In genomic region chr6:25542984-25543383, GRCh38 we compare ENCODE assay signal across 31 cellular contexts.
"Had no signal": no experiment of that assay in that cellular context is flagged by ENCODE, and none has a peak within 500 bp of the region (broad histone marks: within the 10 kb centered on the region; RNA-seq: fewer than 3 reads in every experiment).

No MANE protein-coding gene starts in this region.

- H3K4me3 ChIP-seq: body of pancreas, colonic mucosa, dorsolateral prefrontal cortex, gastroesophageal sphincter, lower lobe of right lung, sigmoid colon, suprapubic skin, tibial artery, upper lobe of right lung had no signal

- H3K9me3 ChIP-seq: body of pancreas, colonic mucosa, gastroesophageal sphincter, lower lobe of right lung, neutrophil, sigmoid colon, suprapubic skin, tibial artery, upper lobe of right lung had no signal

- H3K9me3 Mint-ChIP-seq: activated naive CD4-positive, alpha-beta T cell treated with anti-CD3 and anti-CD28 coated beads, Interleukin-2, amount 50 U/mL, for 72 hours; activated T-helper 2 cell treated with anti-CD3 and anti-CD28 coated beads, Interferon-gamma antibody, Interleukin-2, Interleukin-4, amounts not matched to agents 10 μg/mL and 5 μg/mL and 100 μg/mL, durations not matched to agents 14 hours and 24 hours and 36 hours; T-helper 1 cell treated with Interleukin-12 subunit alpha and Interleukin-12 subunit beta and Interleukin-4 antibody, amounts not matched to agents 30 μg/mL and 1 μg/mL, for 36 hours had no signal

- H3K4me1 Mint-ChIP-seq: activated CD4-positive, alpha-beta T cell treated with anti-CD3 and anti-CD28 coated beads for 36 hours; activated CD8-positive, alpha-beta memory T cell treated with anti-CD3 and anti-CD28 coated beads, Interleukin-2, amount 10 ng/mL, durations not matched to agents 7 days and 5 days had no signal

- H3K36me3 Mint-ChIP-seq: activated CD8-positive, alpha-beta memory T cell treated with anti-CD3 and anti-CD28 coated beads, Interleukin-2, amount 10 ng/mL, durations not matched to agents 7 days and 5 days had no signal

- H3K27ac Mint-ChIP-seq: activated CD4-positive, alpha-beta T cell treated with anti-CD3 and anti-CD28 coated beads for 36 hours; activated CD8-positive, alpha-beta memory T cell treated with anti-CD3 and anti-CD28 coated beads, Interleukin-2, amount 10 ng/mL, durations not matched to agents 7 days and 5 days; activated CD8-positive, alpha-beta T cell treated with anti-CD3 and anti-CD28 coated beads, Interleukin-2, amount 10 ng/mL, durations not matched to agents 7 days and 5 days; activated naive CD4-positive, alpha-beta T cell treated with anti-CD3 and anti-CD28 coated beads, Interleukin-2, amount 50 U/mL, for 72 hours; activated T-helper 2 cell treated with anti-CD3 and anti-CD28 coated beads, Interferon-gamma antibody, Interleukin-2, Interleukin-4, amounts not matched to agents 10 μg/mL and 5 μg/mL and 100 μg/mL, durations not matched to agents 14 hours and 24 hours and 36 hours; nephron progenitor cell; T-helper 1 cell treated with Interleukin-12 subunit alpha and Interleukin-12 subunit beta and Interleukin-4 antibody, amounts not matched to agents 30 μg/mL and 1 μg/mL, for 36 hours had no signal

- H3K4me1 ChIP-seq: colonic mucosa, gastroesophageal sphincter, lower lobe of right lung, sigmoid colon, suprapubic skin, tibial artery, upper lobe of right lung had no signal

- FAIRE-seq: endothelial cell of umbilical vein, keratinocyte had no signal

- H3K27me3 Mint-ChIP-seq: activated CD4-positive, alpha-beta T cell treated with anti-CD3 and anti-CD28 coated beads for 36 hours; activated CD8-positive, alpha-beta memory T cell treated with anti-CD3 and anti-CD28 coated beads, Interleukin-2, amount 10 ng/mL, durations not matched to agents 7 days and 5 days had no signal

- H3K27ac ChIP-seq: body of pancreas, colonic mucosa, dorsolateral prefrontal cortex, gastroesophageal sphincter, lower lobe of right lung, neutrophil, sigmoid colon, suprapubic skin, tibial artery, upper lobe of right lung had no signal

- DNase-seq: activated CD4-positive, alpha-beta T cell treated with anti-CD3 and anti-CD28 coated beads for 36 hours; activated CD4-positive, CD25-positive, alpha-beta regulatory T cell; activated CD8-positive, alpha-beta memory T cell treated with anti-CD3 and anti-CD28 coated beads, Interleukin-2, amount 10 ng/mL, durations not matched to agents 7 days and 5 days; activated CD8-positive, alpha-beta T cell treated with anti-CD3 and anti-CD28 coated beads, Interleukin-2, amount 10 ng/mL, durations not matched to agents 7 days and 5 days; activated naive CD4-positive, alpha-beta T cell; activated T-cell treated with anti-CD3 and anti-CD28 coated beads, Interleukin-2, amount 50 U/mL, for 48 hours; body of pancreas; cerebellar nuclear complex; colonic mucosa; dorsolateral prefrontal cortex; effector memory CD4-positive, alpha-beta T cell; hippocampal formation; lower lobe of right lung; mesendoderm; nephron progenitor cell; sigmoid colon; stimulated activated CD4-positive, alpha-beta T cell treated with anti-CD3 and anti-CD28 coated beads, Interleukin-15, amount 100 ng/mL, for 24 hours; stimulated activated CD4-positive, alpha-beta T cell treated with anti-CD3 and anti-CD28 coated beads, Interleukin-2, amount 100 ng/mL, for 24 hours; stimulated activated naive CD4-positive, alpha-beta T cell; SW 1271; T-helper 9 cell; tibial artery; upper lobe of right lung had no signal

- ATAC-seq: activated CD4-positive, alpha-beta T cell treated with anti-CD3 and anti-CD28 coated beads for 36 hours; activated CD8-positive, alpha-beta memory T cell treated with anti-CD3 and anti-CD28 coated beads, Interleukin-2, amount 10 ng/mL, durations not matched to agents 7 days and 5 days; activated CD8-positive, alpha-beta T cell treated with anti-CD3 and anti-CD28 coated beads, Interleukin-2, amount 10 ng/mL, durations not matched to agents 7 days and 5 days; activated naive CD4-positive, alpha-beta T cell treated with anti-CD3 and anti-CD28 coated beads, Interleukin-2, amount 50 U/mL, for 72 hours; body of pancreas; gastroesophageal sphincter; lower lobe of right lung; upper lobe of right lung had no signal

- H3K4me3 Mint-ChIP-seq: activated CD4-positive, alpha-beta T cell treated with anti-CD3 and anti-CD28 coated beads for 36 hours; activated CD8-positive, alpha-beta memory T cell treated with anti-CD3 and anti-CD28 coated beads, Interleukin-2, amount 10 ng/mL, durations not matched to agents 7 days and 5 days; activated CD8-positive, alpha-beta T cell treated with anti-CD3 and anti-CD28 coated beads, Interleukin-2, amount 10 ng/mL, durations not matched to agents 7 days and 5 days; nephron progenitor cell; T-helper 1 cell treated with Interleukin-12 subunit alpha and Interleukin-12 subunit beta and Interleukin-4 antibody, amounts not matched to agents 30 μg/mL and 1 μg/mL, for 36 hours had no signal

- H3K27me3 ChIP-seq: body of pancreas, colonic mucosa, dorsolateral prefrontal cortex, gastroesophageal sphincter, sigmoid colon, suprapubic skin, tibial artery, upper lobe of right lung had no signal

- H3K36me3 ChIP-seq: colonic mucosa, neutrophil, sigmoid colon had no signal
